Comparison of ENCODE assay signal across 17 cellular contexts in genomic region chr2:100643906-100644501, GRCh38.
A peak's percentile ranks its signal among the peaks of the same experiment; 100 is the strongest.
DNase-seq lines count a peak whose midpoint lies in the region; ATAC-seq, FAIRE-seq and TF ChIP-seq lines count a peak whose summit lies in the region.
"Had no signal": no experiment of that assay in that cellular context is flagged by ENCODE, and none has a peak within 500 bp of the region (broad histone marks: within the 10 kb centered on the region; RNA-seq: fewer than 3 reads in every experiment).

No MANE protein-coding gene starts in this region.

- peak; percentile 81 to 84 for ATAC-seq in CD4-positive, CD25-positive, alpha-beta regulatory T cell (ENCODE audit: low read depth in 2 of 2)
- ATAC-seq: gastrocnemius medialis had no signal

- FAIRE-seq in H54 (lab: Jason Lieb, UNC) = no peak
- FAIRE-seq: astrocyte had no signal

- peak overlapping the region; percentile 7 to 79 (median 67) for H3K27ac Mint-ChIP-seq in CD4-positive, CD25-positive, alpha-beta regulatory T cell
- H3K27ac Mint-ChIP-seq in MCF 10A (ENCODE audit: low read depth, unreplicated experiment) = no peak overlapping the region
- H3K27ac Mint-ChIP-seq: type B pancreatic cell had no signal

- peaks cover 0 to 2% (median 0%) of the 10 kb centered on the region in 7 donors for H3K9me3 Mint-ChIP-seq in CD4-positive, CD25-positive, alpha-beta regulatory T cell
- H3K9me3 Mint-ChIP-seq in MCF 10A (ENCODE audit: unreplicated experiment) = no peaks in the 10 kb centered on the region

- BruUV-seq in MCF 10A (replicated peaks; lab: Mats Ljungman, UMichigan) = no TSS peak

- WGBS in spleen, 5 donors = 41 to 52% (median 43%) methylated on average over 6 of the region's 6 CpGs

- no peaks in the 10 kb centered on the region for H3K36me3 Mint-ChIP-seq in CD4-positive, CD25-positive, alpha-beta regulatory T cell
- no peaks in the 10 kb centered on the region for H3K36me3 Mint-ChIP-seq in MCF 10A (ENCODE audit: insufficient read depth, unreplicated experiment)
- H3K36me3 Mint-ChIP-seq: type B pancreatic cell had no signal

- CTCF ChIA-PET in MCF 10A (lab: Yijun Ruan, JAX) = no interaction called here

- H3K36me3 ChIP-seq in CD4-positive, CD25-positive, alpha-beta regulatory T cell (ENCODE audit: control insufficient read depth, insufficient read depth, low read length) = no peaks in the 10 kb centered on the region
- no peaks in the 10 kb centered on the region for H3K36me3 ChIP-seq in effector memory CD4-positive, alpha-beta T cell (ENCODE audit: control insufficient read depth, insufficient read depth, low read length)
- H3K36me3 ChIP-seq in spleen = no peaks in the 10 kb centered on the region
- H3K36me3 ChIP-seq: colonic mucosa, gastrocnemius medialis, HAP-1 had no signal

- no peaks in the 10 kb centered on the region for H3K9me3 ChIP-seq in CD4-positive, CD25-positive, alpha-beta regulatory T cell (ENCODE audit: control insufficient read depth in 2 of 2, low read length in 2 of 2)
- no peaks in the 10 kb centered on the region for H3K9me3 ChIP-seq in effector memory CD4-positive, alpha-beta T cell (ENCODE audit: control insufficient read depth, low read length)
- H3K9me3 ChIP-seq in spleen = peaks cover 0 to 16% (median 13%) of the 10 kb centered on the region in 8 donors
- H3K9me3 ChIP-seq: colonic mucosa, gastrocnemius medialis, HAP-1 had no signal

- DNase-seq in CD4-positive, CD25-positive, alpha-beta regulatory T cell = peak in 2 of 3 donors; percentile 69 to 73
- DNase-seq in Jurkat, Clone E6-1 (ENCODE audit: low read depth, low spot score) = peak; percentile 89
- peak; percentile 44 for DNase-seq in activated CD4-positive, alpha-beta T cell treated with anti-CD3 and anti-CD28 coated beads, Interleukin-2, amount 50 U/mL, for 1 hour
- peak; percentile 9 to 33 (median 18) for DNase-seq in effector memory CD4-positive, alpha-beta T cell
- DNase-seq in H54 (ENCODE audit: insufficient read length, low spot score) = no peak
- no peak for DNase-seq in spleen
- no peak for DNase-seq in MCF 10A (ENCODE audit: unreplicated experiment)
- no peak for DNase-seq in germinal center (ENCODE audit: low spot score)
- DNase-seq: colonic mucosa, gastrocnemius medialis, NCI-H446 treated with DMSO at 0.1 percent for 48 hours, posterior cingulate gyrus, SIG-M5 had no signal

- POLR2A ChIA-PET in MCF 10A (lab: Yijun Ruan, JAX) = no interaction called here

- H3K27me3 Mint-ChIP-seq in CD4-positive, CD25-positive, alpha-beta regulatory T cell = peaks cover 5% of the 10 kb centered on the region
- peaks cover 19% of the 10 kb centered on the region for H3K27me3 Mint-ChIP-seq in MCF 10A (ENCODE audit: insufficient read depth, unreplicated experiment)

- peaks cover 7 to 63% (median 17%) of the 10 kb centered on the region in 4 donors for H3K4me1 Mint-ChIP-seq in CD4-positive, CD25-positive, alpha-beta regulatory T cell
- H3K4me1 Mint-ChIP-seq in MCF 10A (ENCODE audit: insufficient read depth, unreplicated experiment) = no peaks in the 10 kb centered on the region

- H3K27me3 ChIP-seq in CD4-positive, CD25-positive, alpha-beta regulatory T cell (ENCODE audit: control insufficient read depth, insufficient read depth, low read length) = peaks cover 2% of the 10 kb centered on the region
- no peaks in the 10 kb centered on the region for H3K27me3 ChIP-seq in effector memory CD4-positive, alpha-beta T cell (replicated peaks; ENCODE audit: control insufficient read depth, insufficient read depth, low read length, poor library complexity, severe bottlenecking)
- H3K27me3 ChIP-seq in spleen (replicated peaks in 1 of 7) = peaks cover 0 to 30% (median 0%) of the 10 kb centered on the region in 7 donors
- H3K27me3 ChIP-seq: colonic mucosa had no signal

- TF ChIP-seq CTCF in spleen (IDR thresholded peaks at IDR 0.05 in 8 of 11, conservative IDR thresholded peaks at IDR 0.05 in 3 of 11) = no peak
- no peak for TF ChIP-seq CTCF in MCF 10A (IDR thresholded peaks at IDR 0.05; ENCODE audit: unreplicated experiment)

- intact Hi-C loops in spleen (cut with DNase I; ENCODE audit: low total_unique reads) (no loop called here), MCF 10A (cut with micrococcal nuclease) (no loop called here)

- peak overlapping the region; percentile 31 to 83 (median 81) for H3K4me3 Mint-ChIP-seq in CD4-positive, CD25-positive, alpha-beta regulatory T cell
- no peak overlapping the region for H3K4me3 Mint-ChIP-seq in MCF 10A (ENCODE audit: unreplicated experiment)
- H3K4me3 Mint-ChIP-seq: type B pancreatic cell had no signal

- no peak overlapping the region for H3K27ac ChIP-seq in CD4-positive, CD25-positive, alpha-beta regulatory T cell (ENCODE audit: insufficient read depth, low read length, poor library complexity, severe bottlenecking)
- no peak overlapping the region for H3K27ac ChIP-seq in effector memory CD4-positive, alpha-beta T cell (ENCODE audit: insufficient read depth, low read length, poor library complexity, severe bottlenecking)
- H3K27ac ChIP-seq in spleen = no peak overlapping the region
- H3K27ac ChIP-seq: colonic mucosa, gastrocnemius medialis had no signal

- TF ChIP-seq POLR2A in H54 (IDR thresholded peaks at IDR 0.05; ENCODE audit: low read depth, low read length) (no peak), spleen (IDR thresholded peaks at IDR 0.05) (no peak)

- H3K4me3 ChIP-seq in CD4-positive, CD25-positive, alpha-beta regulatory T cell (ENCODE audit: low read depth, low read length) = peak overlapping the region; percentile 62
- H3K4me3 ChIP-seq in Jurkat, Clone E6-1 (ENCODE audit: low read length) = no peak overlapping the region
- H3K4me3 ChIP-seq in effector memory CD4-positive, alpha-beta T cell (ENCODE audit: insufficient read depth, low read depth, low read length, poor library complexity, severe bottlenecking) = no peak overlapping the region
- H3K4me3 ChIP-seq in spleen = no peak overlapping the region
- H3K4me3 ChIP-seq: colonic mucosa, gastrocnemius medialis, HAP-1, smooth muscle cell had no signal

- peaks cover 17% of the 10 kb centered on the region for H3K4me1 ChIP-seq in CD4-positive, CD25-positive, alpha-beta regulatory T cell (ENCODE audit: control insufficient read depth, insufficient read depth, low read length, poor library complexity, severe bottlenecking)
- peaks cover 26% of the 10 kb centered on the region for H3K4me1 ChIP-seq in effector memory CD4-positive, alpha-beta T cell (ENCODE audit: control insufficient read depth, insufficient read depth, low read length, poor library complexity, severe bottlenecking)
- H3K4me1 ChIP-seq in spleen = peaks cover 0 to 5% (median 0%) of the 10 kb centered on the region in 6 donors
- H3K4me1 ChIP-seq: colonic mucosa, gastrocnemius medialis, HAP-1 had no signal

Comparison
In these comparisons a context has a peak if more than half of its experiments do, and no peak if none do; other contexts are left out.
1. DNase-seq: peak in CD4-positive, CD25-positive, alpha-beta regulatory T cell (2 of 3), Jurkat, Clone E6-1 (single experiment), activated CD4-positive, alpha-beta T cell treated with anti-CD3 and anti-CD28 coated beads, Interleukin-2, amount 50 U/mL, for 1 hour (single experiment) and effector memory CD4-positive, alpha-beta T cell (3 of 3); none in H54 (single experiment), spleen (single experiment), MCF 10A (single experiment) and germinal center (single experiment).